23 cellular contexts compared by ENCODE assay signal in the genomic region with DNA sequence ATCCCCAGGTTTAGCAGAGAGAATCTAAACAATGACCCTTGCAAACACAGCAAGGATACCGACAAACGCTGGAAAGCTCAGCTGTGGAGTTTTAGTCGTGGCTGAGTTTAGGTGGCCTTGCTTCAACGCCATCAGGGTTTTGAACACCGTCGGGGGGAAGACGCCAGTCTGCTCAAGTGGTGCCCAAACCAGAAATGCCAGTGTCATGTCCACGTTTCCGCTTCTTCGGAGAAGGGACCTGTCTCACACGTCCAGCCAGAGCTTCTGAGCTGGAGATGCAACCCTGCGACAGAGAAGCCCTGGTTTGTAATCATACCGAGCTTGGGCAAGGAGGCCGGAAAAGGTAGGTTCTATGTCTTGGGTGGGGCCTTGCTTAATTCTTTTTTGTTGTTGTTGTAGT. TPM values are rescaled to one million over a fixed set of nuclear protein-coding genes. Genes with fewer than 3 reads are reported as not detected.
DNase-seq lines count a peak whose midpoint lies in the region; ATAC-seq, FAIRE-seq and TF ChIP-seq lines count a peak whose summit lies in the region.
"Had no signal": no experiment of that assay in that cellular context is flagged by ENCODE, and none has a peak within 500 bp of the region (broad histone marks: within the 10 kb centered on the region; RNA-seq: fewer than 3 reads in every experiment).

No MANE protein-coding gene starts in this region.

- POLR2A ChIA-PET in activated CD8-positive, alpha-beta T cell treated with anti-CD3 and anti-CD28 coated beads for 36 hours (lab: Charles Lee) = no interaction called here

- no peak for FAIRE-seq in kidney (lab: Jason Lieb, UNC)
- FAIRE-seq: A549, GM12892, GM18507, HepG2 had no signal

- no peak overlapping the region for H3K4me3 Mint-ChIP-seq in activated CD8-positive, alpha-beta T cell treated with anti-CD3 and anti-CD28 coated beads for 36 hours
- H3K4me3 Mint-ChIP-seq: CD4-positive, alpha-beta T cell; HFFc6; IgD-negative memory B cell had no signal

- TF ChIP-seq CTCF in kidney (IDR thresholded peaks at IDR 0.05; ENCODE audit: borderline replicate concordance, extremely low read depth, insufficient read depth) (no peak), omental fat pad (IDR thresholded peaks at IDR 0.05) (no peak)
- no peak for TF ChIP-seq CTCF in activated CD8-positive, alpha-beta T cell treated with anti-CD3 and anti-CD28 coated beads for 36 hours (IDR thresholded peaks at IDR 0.05)

- intact Hi-C loops in cardiac septum (cut with DNase I) = no loop called here
- intact Hi-C loops in Right ventricle myocardium inferior (cut with DNase I) = no loop called here
- intact Hi-C loops in kidney (cut with DNase I) = no loop called here
- intact Hi-C loops in sciatic nerve (cut with DNase I) = loop anchor here (10.0 kb wide), 1 partner anchor 228 kb away; no protein-coding TSS in a partner anchor
- intact Hi-C loops in activated CD8-positive, alpha-beta T cell treated with anti-CD3 and anti-CD28 coated beads for 36 hours (cut with micrococcal nuclease) = loop anchor here (10.0 kb wide), 1 partner anchor 228 kb away; no protein-coding TSS in a partner anchor

- peak overlapping the region; percentile 57 to 74 for H3K27ac ChIP-seq in kidney (ENCODE audit: low read depth in 2 of 2, low read length in 2 of 2)
- H3K27ac ChIP-seq: 22Rv1, A549, C4-2B, GM23248 had no signal

- peak overlapping the region in 1 of 2 donors; percentile 3 for H3K9ac ChIP-seq in kidney (ENCODE audit: low read length in 2 of 2)
- H3K9ac ChIP-seq: GM23248 had no signal

- no peaks in the 10 kb centered on the region for H3K36me3 Mint-ChIP-seq in activated CD8-positive, alpha-beta T cell treated with anti-CD3 and anti-CD28 coated beads for 36 hours (ENCODE audit: low read depth)

- H3K4me1 Mint-ChIP-seq in activated CD8-positive, alpha-beta T cell treated with anti-CD3 and anti-CD28 coated beads for 36 hours (ENCODE audit: low read depth) = no peaks in the 10 kb centered on the region

- no peaks in the 10 kb centered on the region for H3K36me3 ChIP-seq in kidney (ENCODE audit: control insufficient read depth in 1 of 2, insufficient read depth in 2 of 2, low read length in 2 of 2)

- no peaks in the 10 kb centered on the region for H3K9me3 Mint-ChIP-seq in activated CD8-positive, alpha-beta T cell treated with anti-CD3 and anti-CD28 coated beads for 36 hours
- H3K9me3 Mint-ChIP-seq: CD4-positive, alpha-beta T cell; HFFc6; IgD-negative memory B cell had no signal

- no peak overlapping the region for H3K27ac Mint-ChIP-seq in activated CD8-positive, alpha-beta T cell treated with anti-CD3 and anti-CD28 coated beads for 36 hours
- H3K27ac Mint-ChIP-seq: CD4-positive, alpha-beta T cell; HFFc6; IgD-negative memory B cell had no signal

- no peaks in the 10 kb centered on the region for H3K27me3 Mint-ChIP-seq in activated CD8-positive, alpha-beta T cell treated with anti-CD3 and anti-CD28 coated beads for 36 hours
- H3K27me3 Mint-ChIP-seq: CD4-positive, alpha-beta T cell had no signal

- CTCF ChIA-PET in activated CD8-positive, alpha-beta T cell treated with anti-CD3 and anti-CD28 coated beads for 36 hours (lab: Charles Lee) = no interaction called here

- H3K4me1 ChIP-seq in kidney (ENCODE audit: control insufficient read depth in 1 of 2, insufficient read depth in 1 of 2, low read depth in 1 of 2, low read length in 2 of 2) = peaks cover 0 to 12% of the 10 kb centered on the region in 2 donors
- H3K4me1 ChIP-seq: A549 had no signal

- ATAC-seq in Right ventricle myocardium inferior = no peak
- no peak for ATAC-seq in sciatic nerve
- no peak for ATAC-seq in activated CD8-positive, alpha-beta T cell treated with anti-CD3 and anti-CD28 coated beads for 36 hours
- no peak for ATAC-seq in omental fat pad (ENCODE audit: low FRiP score)
- ATAC-seq: A549, HCT116, HepG2 had no signal

- H3K4me3 ChIP-seq in kidney (ENCODE audit: low read length in 2 of 2) = peak overlapping the region in 1 of 2 donors; percentile 28
- H3K4me3 ChIP-seq: A549, GM23248 had no signal

- no peaks in the 10 kb centered on the region for H3K9me3 ChIP-seq in kidney (ENCODE audit: control insufficient read depth in 1 of 2, low read length in 2 of 2)
- H3K9me3 ChIP-seq: A549 had no signal

- DNase-seq in cardiac septum (ENCODE audit: low spot score) (peak; percentile 54), Right ventricle myocardium inferior (ENCODE audit: missing footprints) (no peak), kidney (peak; percentile 31), sciatic nerve (ENCODE audit: low spot score) (peak; percentile 23), COLO668 (lab: John Stamatoyannopoulos, UW; ENCODE audit: unreplicated experiment) (no peak), omental fat pad (ENCODE audit: low spot score) (no peak)
- no peak for DNase-seq in activated CD8-positive, alpha-beta T cell treated with anti-CD3 and anti-CD28 coated beads for 36 hours
- DNase-seq: AML-193; CD4-positive, alpha-beta T cell; DMS153; DMS79; GDM1; GM23248; H7; HFFc6 had no signal

RNA-seq across cellular contexts. Expression of gene ATP11A, which starts 42.6 kb away (rescaled TPM):
- total RNA-seq in cardiac septum = 96.5 TPM
- total RNA-seq in Right ventricle myocardium inferior = 89.9 TPM
- 212 TPM for total RNA-seq in kidney
- polyA plus RNA-seq in kidney (ENCODE audit: insufficient read depth, low read depth, low replicate concordance) = 4.9 TPM
- total RNA-seq in sciatic nerve = 75.6 TPM
- 10 to 100 TPM; 28.8 to 30.2 TPM for total RNA-seq in activated CD8-positive, alpha-beta T cell treated with anti-CD3 and anti-CD28 coated beads for 36 hours
- total RNA-seq in omental fat pad = 10 to 100 TPM; 32.8 to 61.4 (median 45.7) TPM

RNA-seq across cellular contexts. Expression of gene TUBGCP3, which starts 59.3 kb away (rescaled TPM):
- 20.7 TPM for total RNA-seq in cardiac septum
- total RNA-seq in Right ventricle myocardium inferior = 16.4 TPM
- 33.2 TPM for total RNA-seq in kidney
- polyA plus RNA-seq in kidney (ENCODE audit: insufficient read depth, low read depth, low replicate concordance) = 9.1 TPM
- 48.9 TPM for total RNA-seq in sciatic nerve
- 10 to 100 TPM; 51.6 to 57.1 TPM for total RNA-seq in activated CD8-positive, alpha-beta T cell treated with anti-CD3 and anti-CD28 coated beads for 36 hours
- total RNA-seq in omental fat pad = 10 to 100 TPM; 18.4 to 39.4 (median 27.4) TPM

Comparison
In these comparisons a context has a peak if more than half of its experiments do, and no peak if none do; other contexts are left out.
1. DNase-seq: peak in cardiac septum (single experiment), kidney (single experiment) and sciatic nerve (single experiment); none in Right ventricle myocardium inferior (single experiment), COLO668 (single experiment), activated CD8-positive, alpha-beta T cell treated with anti-CD3 and anti-CD28 coated beads for 36 hours (single experiment) and omental fat pad (single experiment).
2. intact Hi-C loops: an anchor here in sciatic nerve (10.0 kb wide) and activated CD8-positive, alpha-beta T cell treated with anti-CD3 and anti-CD28 coated beads for 36 hours (10.0 kb wide); none called in cardiac septum, Right ventricle myocardium inferior and kidney.